26 cellular contexts compared by ENCODE assay signal in genomic region chr15:80506494-80506893, GRCh38.
"Had no signal": no experiment of that assay in that cellular context is flagged by ENCODE, and none has a peak within 500 bp of the region (broad histone marks: within the 10 kb centered on the region; RNA-seq: fewer than 3 reads in every experiment).

No MANE protein-coding gene starts in this region.

- H3K27ac ChIP-seq: coronary artery, gastrocnemius medialis, neutrophil, prostate gland, right atrium auricular region, stomach, thyroid gland, vagina had no signal

- H3K9me3 ChIP-seq: esophagus squamous epithelium, gastrocnemius medialis, lower lobe of right lung, neutrophil, prostate gland, thyroid gland, vagina had no signal

- H3K4me1 Mint-ChIP-seq: naive B cell had no signal

- H3K27me3 ChIP-seq: esophagus squamous epithelium, gastrocnemius medialis, neutrophil, right atrium auricular region, stomach, thyroid gland, vagina had no signal

- DNase-seq: dermis blood vessel endothelial cell; effector memory CD4-positive, alpha-beta T cell; esophagus squamous epithelium; gastrocnemius medialis; left ventricle myocardium superior; lower lobe of right lung; naive B cell; stimulated activated CD4-positive, alpha-beta T cell treated with anti-CD3 and anti-CD28 coated beads, Interleukin-12 subunit alpha, Interleukin-12 subunit beta, amount 100 ng/mL, for 4 hours; stimulated activated CD4-positive, alpha-beta T cell treated with anti-CD3 and anti-CD28 coated beads, Interleukin-1b, Interleukin-23, amount 100 ng/mL, for 48 hours; stimulated activated CD4-positive, alpha-beta T cell treated with anti-CD3 and anti-CD28 coated beads, Interleukin-4, amount 100 ng/mL, for 1 hour; stimulated activated naive CD4-positive, alpha-beta T cell treated with Interleukin-2 at 50 U/mL for 16 hours; stomach; thyroid gland; trophoblast cell had no signal

- H3K9me3 Mint-ChIP-seq: natural killer cell treated with Interleukin-12 subunit alpha and Interleukin-12 subunit beta and Interleukin-15 and Interleukin-18, amount 100 ng/mL, for 72 hours; neural crest cell; stimulated activated effector memory CD8-positive, alpha-beta T cell treated with anti-CD3 and anti-CD28 coated beads, Interleukin-12 subunit alpha, Interleukin-12 subunit beta, amount 100 ng/mL, for 72 hours had no signal

- H3K4me3 Mint-ChIP-seq: naive B cell; natural killer cell treated with Interleukin-12 subunit alpha and Interleukin-12 subunit beta and Interleukin-15 and Interleukin-18, amount 100 ng/mL, for 72 hours; neural crest cell; stimulated activated effector memory CD8-positive, alpha-beta T cell treated with anti-CD3 and anti-CD28 coated beads, Interleukin-12 subunit alpha, Interleukin-12 subunit beta, amount 100 ng/mL, for 72 hours had no signal

- H3K4me1 ChIP-seq: prostate gland, thyroid gland, vagina had no signal

- H3K27ac Mint-ChIP-seq: naive B cell; natural killer cell treated with Interleukin-12 subunit alpha and Interleukin-12 subunit beta and Interleukin-15 and Interleukin-18, amount 100 ng/mL, for 72 hours; stimulated activated effector memory CD8-positive, alpha-beta T cell treated with anti-CD3 and anti-CD28 coated beads, Interleukin-12 subunit alpha, Interleukin-12 subunit beta, amount 100 ng/mL, for 72 hours had no signal

- ATAC-seq: gastrocnemius medialis, left ventricle myocardium superior, sciatic nerve had no signal

- H3K4me2 ChIP-seq: smooth muscle cell had no signal

- H3K36me3 ChIP-seq: esophagus squamous epithelium, gastrocnemius medialis, lower lobe of right lung, neutrophil, prostate gland, right atrium auricular region, thyroid gland, vagina had no signal

- H3K36me3 Mint-ChIP-seq: natural killer cell treated with Interleukin-12 subunit alpha and Interleukin-12 subunit beta and Interleukin-15 and Interleukin-18, amount 100 ng/mL, for 72 hours; stimulated activated effector memory CD8-positive, alpha-beta T cell treated with anti-CD3 and anti-CD28 coated beads, Interleukin-12 subunit alpha, Interleukin-12 subunit beta, amount 100 ng/mL, for 72 hours had no signal

- FAIRE-seq: endothelial cell of umbilical vein, keratinocyte had no signal

- H3K4me3 ChIP-seq: coronary artery, esophagus squamous epithelium, gastrocnemius medialis, lower lobe of right lung, prostate gland, right atrium auricular region, smooth muscle cell, stomach, thyroid gland, vagina had no signal
